ENCODE assay signal across 9 cellular contexts in the genomic region with DNA sequence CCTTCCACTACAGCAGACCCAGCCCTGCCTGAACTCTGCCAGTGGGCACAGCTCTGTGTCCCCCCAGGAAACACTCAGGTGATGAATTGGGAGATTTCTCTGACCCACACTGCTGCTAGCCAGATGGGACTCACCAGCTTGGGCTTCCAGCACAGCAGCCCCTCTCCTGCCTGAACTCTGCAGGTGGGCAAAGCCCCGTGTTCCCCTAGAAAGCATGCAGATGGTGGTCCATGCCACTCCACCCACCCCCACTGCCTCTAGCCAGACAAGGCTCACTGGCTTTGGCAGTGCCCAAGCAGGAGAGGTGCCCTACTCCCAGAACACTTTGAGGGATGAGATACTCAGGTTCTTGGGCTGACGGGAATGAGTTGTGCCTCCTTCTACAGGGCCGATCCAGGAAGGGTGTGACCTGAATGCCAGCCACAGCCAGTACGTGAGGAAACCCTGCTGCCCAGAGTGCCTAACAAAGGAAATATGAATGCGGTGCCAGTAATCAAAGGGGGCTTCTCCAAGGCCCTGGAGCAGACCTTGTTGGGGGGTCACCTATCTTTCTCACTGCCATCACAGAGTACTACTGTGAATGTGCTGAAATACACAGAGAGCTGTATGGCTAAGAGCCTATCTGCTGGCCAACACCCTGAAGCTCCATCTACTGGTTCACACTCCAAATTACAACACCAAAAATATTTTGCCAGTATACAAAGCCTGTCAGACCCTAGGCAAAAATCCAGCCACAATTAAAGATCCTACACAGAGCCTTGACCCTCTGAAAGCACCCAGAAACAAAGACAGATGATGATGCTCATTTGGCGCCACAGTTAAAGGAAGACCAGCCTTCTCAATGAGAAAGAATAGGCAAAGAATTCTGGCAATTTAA.
DNase-seq lines count a peak whose midpoint lies in the region; ATAC-seq, FAIRE-seq and TF ChIP-seq lines count a peak whose summit lies in the region.
"Had no signal": no experiment of that assay in that cellular context is flagged by ENCODE, and none has a peak within 500 bp of the region (broad histone marks: within the 10 kb centered on the region; RNA-seq: fewer than 3 reads in every experiment).

No MANE protein-coding gene starts in this region.

- H3K4me1 ChIP-seq in naive thymus-derived CD4-positive, alpha-beta T cell (ENCODE audit: control insufficient read depth in 2 of 2, insufficient read depth in 2 of 2, low read length in 2 of 2), result peaks cover 0 to 7% of the 10 kb centered on the region in 2 donors

- peaks cover 0 to 3% (median 2%) of the 10 kb centered on the region in 3 donors for H3K27me3 Mint-ChIP-seq in CD14-positive monocyte (ENCODE audit: low read depth in 3 of 3)
- no peaks in the 10 kb centered on the region for H3K27me3 Mint-ChIP-seq in naive thymus-derived CD4-positive, alpha-beta T cell

- no peak overlapping the region for H3K27ac ChIP-seq in brain microvascular endothelial cell
- no peak overlapping the region for H3K27ac ChIP-seq in naive thymus-derived CD4-positive, alpha-beta T cell (ENCODE audit: low read depth, low read length)

- peak; percentile 86 for FAIRE-seq in GM19239 (lab: Jason Lieb, UNC)

- CTCF ChIA-PET in naive thymus-derived CD4-positive, alpha-beta T cell (lab: Charles Lee), result interaction anchor here (0.5 to 1.3 kb wide), 2 partner anchors 12 to 83 kb away, joined by 3 read pairs; no protein-coding TSS in a partner anchor

- in situ Hi-C loops in brain microvascular endothelial cell (cut with HindIII; ENCODE audit: low pct_ligation_motif_present, low sequenced_read_pairs), result no loop called here

- H3K36me3 Mint-ChIP-seq in CD14-positive monocyte, result peaks cover 1 to 3% of the 10 kb centered on the region in 2 donors
- H3K36me3 Mint-ChIP-seq in naive thymus-derived CD4-positive, alpha-beta T cell, result peaks cover 0 to 17% (median 5%) of the 10 kb centered on the region in 5 donors

- peaks cover 8% of the 10 kb centered on the region for H3K4me1 Mint-ChIP-seq in CD14-positive monocyte
- peaks cover 5 to 29% (median 16%) of the 10 kb centered on the region in 7 donors for H3K4me1 Mint-ChIP-seq in naive thymus-derived CD4-positive, alpha-beta T cell
- H3K4me1 Mint-ChIP-seq: nephron had no signal

- intact Hi-C loops in CD14-positive monocyte (cut with micrococcal nuclease), result no loop called here
- intact Hi-C loops in naive thymus-derived CD4-positive, alpha-beta T cell (cut with micrococcal nuclease), result loop anchor here (1.0 to 5.0 kb wide), 5 partner anchors 82 to 326 kb away; no protein-coding TSS in a partner anchor

- H3K27me3 ChIP-seq in brain microvascular endothelial cell (replicated peaks), result no peaks in the 10 kb centered on the region
- no peaks in the 10 kb centered on the region for H3K27me3 ChIP-seq in naive thymus-derived CD4-positive, alpha-beta T cell (ENCODE audit: control insufficient read depth in 2 of 2, insufficient read depth in 2 of 2, low read length in 2 of 2)

- DNase-seq in CD14-positive monocyte (ENCODE audit: low spot score) (no peak), GM19239 (ENCODE audit: insufficient read length, low spot score) (no peak), NOMO-1 (lab: John Stamatoyannopoulos, UW; ENCODE audit: unreplicated experiment in 2 of 2) (peak; percentile 24 to 44), brain microvascular endothelial cell (peak; percentile 68), KG1 (lab: John Stamatoyannopoulos, UW) (no peak), globus pallidus (ENCODE audit: low spot score) (no peak), NCI-H1092 (lab: John Stamatoyannopoulos, UW) (no peak)
- peak in 4 of 9 donors; percentile 8 to 23 (median 14) for DNase-seq in naive thymus-derived CD4-positive, alpha-beta T cell

- peak; percentile 83 for ATAC-seq in naive thymus-derived CD4-positive, alpha-beta T cell

- H3K9me3 ChIP-seq in naive thymus-derived CD4-positive, alpha-beta T cell (ENCODE audit: control insufficient read depth in 2 of 3, low read length in 3 of 3), result no peaks in the 10 kb centered on the region

- POLR2A ChIA-PET in naive thymus-derived CD4-positive, alpha-beta T cell (lab: Charles Lee), result no interaction called here

- H3K4me3 ChIP-seq in brain microvascular endothelial cell (ENCODE audit: low read depth, low read length), result no peak overlapping the region
- peak overlapping the region; percentile 9 for H3K4me3 ChIP-seq in naive thymus-derived CD4-positive, alpha-beta T cell (ENCODE audit: low read length)

- H3K36me3 ChIP-seq in brain microvascular endothelial cell (replicated peaks), result no peaks in the 10 kb centered on the region
- H3K36me3 ChIP-seq in naive thymus-derived CD4-positive, alpha-beta T cell (ENCODE audit: control insufficient read depth in 2 of 3, insufficient read depth in 3 of 3, low read length in 3 of 3), result no peaks in the 10 kb centered on the region

- H3K27ac Mint-ChIP-seq in CD14-positive monocyte, result peak overlapping the region in 1 of 7 donors; percentile 6
- peak overlapping the region in 2 of 9 donors; percentile 35 to 53 for H3K27ac Mint-ChIP-seq in naive thymus-derived CD4-positive, alpha-beta T cell
- H3K27ac Mint-ChIP-seq: nephron had no signal

- peak; percentile 22 for TF ChIP-seq CTCF in CD14-positive monocyte (IDR thresholded peaks at IDR 0.05)
- TF ChIP-seq CTCF in brain microvascular endothelial cell (IDR thresholded peaks at IDR 0.05; ENCODE audit: low read depth, low read length, missing control alignments), result peak; percentile 69

- peaks cover 16 to 34% (median 24%) of the 10 kb centered on the region in 7 donors for H3K9me3 Mint-ChIP-seq in CD14-positive monocyte
- H3K9me3 Mint-ChIP-seq in naive thymus-derived CD4-positive, alpha-beta T cell, result peaks cover 3 to 19% (median 6%) of the 10 kb centered on the region in 11 donors

- no peak overlapping the region for H3K4me3 Mint-ChIP-seq in CD14-positive monocyte
- H3K4me3 Mint-ChIP-seq in naive thymus-derived CD4-positive, alpha-beta T cell, result no peak overlapping the region
- H3K4me3 Mint-ChIP-seq: nephron had no signal

Comparison
In these comparisons a context has a peak if more than half of its experiments do, and no peak if none do; other contexts are left out.
1. DNase-seq: peak in NOMO-1 (2 of 2) and brain microvascular endothelial cell (single experiment); none in CD14-positive monocyte (single experiment), GM19239 (single experiment), KG1 (single experiment), globus pallidus (single experiment) and NCI-H1092 (single experiment).
2. intact Hi-C loops: an anchor here in naive thymus-derived CD4-positive, alpha-beta T cell (1.0 to 5.0 kb wide); none called in CD14-positive monocyte.